8 cellular contexts compared by ENCODE assay signal in genomic region chr9:126719677-126720435, GRCh38.
A peak's percentile ranks its signal among the peaks of the same experiment; 100 is the strongest.
DNase-seq lines count a peak whose midpoint lies in the region; ATAC-seq, FAIRE-seq and TF ChIP-seq lines count a peak whose summit lies in the region.

No MANE protein-coding gene starts in this region.

- intact Hi-C loops in naive thymus-derived CD4-positive, alpha-beta T cell (cut with micrococcal nuclease), result loop anchor here (1.0 to 10.0 kb wide), 4 partner anchors 14 to 505 kb away; partner anchors contain the start of gene RALGPS1 (in 1 of the 2)

- H2AFZ ChIP-seq in H1 (ENCODE audit: low read length), result no peak overlapping the region

- no peak; a peak in 1 of 4 replicates for TF ChIP-seq RAD21 in H1 (IDR thresholded peaks at IDR 0.05 in 1 of 2, conservative IDR thresholded peaks at IDR 0.05 in 1 of 2; ENCODE audit: low read depth in 2 of 2, low read length in 2 of 2)

- H3K9me3 Mint-ChIP-seq in naive thymus-derived CD4-positive, alpha-beta T cell, result no peaks in the 10 kb centered on the region
- H3K9me3 Mint-ChIP-seq in stimulated activated naive B cell treated with anti-CD40 and anti-IgM and Interleukin-4, amounts not matched to agents 10 μg/mL and 1 μg/mL and 100 μg/mL, for 72 hours, result no peaks in the 10 kb centered on the region

- peak overlapping the region; percentile 90 to 99 (median 98) for H3K27ac Mint-ChIP-seq in naive thymus-derived CD4-positive, alpha-beta T cell
- H3K27ac Mint-ChIP-seq in stimulated activated naive B cell treated with anti-CD40 and anti-IgM and Interleukin-4, amounts not matched to agents 10 μg/mL and 1 μg/mL and 100 μg/mL, for 72 hours, result peak overlapping the region; percentile 96

- H3K79me2 ChIP-seq in H1 (ENCODE audit: control insufficient read depth in 1 of 2, insufficient read depth in 2 of 2, low read length in 2 of 2), result no peaks in the 10 kb centered on the region

- POLR2A ChIA-PET in H1 (lab: Charles Lee; ENCODE audit: partially characterized antibody), result interaction anchor here (1.9 kb wide), 1 partner anchor 50 kb away, joined by 4 read pairs; no protein-coding TSS in a partner anchor
- POLR2A ChIA-PET in naive thymus-derived CD4-positive, alpha-beta T cell (lab: Charles Lee), result interaction anchor here (1.1 to 1.8 kb wide), 4 partner anchors 12 to 85 kb away, joined by 4 to 7 read pairs (median 6); partner anchors contain the start of gene ZBTB43

- peaks cover 20% of the 10 kb centered on the region for H3K27me3 ChIP-seq in NT2/D1 (ENCODE audit: insufficient read depth, insufficient read length)
- H3K27me3 ChIP-seq in H1 (replicated peaks in 1 of 4; ENCODE audit: control insufficient read depth in 3 of 4, extremely low read depth in 1 of 4, insufficient read depth in 3 of 4, low read length in 3 of 4), result peaks cover 3 to 26% (median 20%) of the 10 kb centered on the region in 4 experiments
- H3K27me3 ChIP-seq in naive thymus-derived CD4-positive, alpha-beta T cell (ENCODE audit: control insufficient read depth in 2 of 2, insufficient read depth in 2 of 2, low read length in 2 of 2), result no peaks in the 10 kb centered on the region

- peaks cover 42 to 58% (median 53%) of the 10 kb centered on the region in 7 donors for H3K4me1 Mint-ChIP-seq in naive thymus-derived CD4-positive, alpha-beta T cell
- H3K4me1 Mint-ChIP-seq in stimulated activated naive B cell treated with anti-CD40 and anti-IgM and Interleukin-4, amounts not matched to agents 10 μg/mL and 1 μg/mL and 100 μg/mL, for 72 hours, result peaks cover 34 to 45% of the 10 kb centered on the region in 2 donors

- CTCF ChIA-PET in H1 (lab: Charles Lee; ENCODE audit: partially characterized antibody), result interaction anchor here (1.0 to 4.1 kb wide), 9 partner anchors 9 to 85 kb away, joined by 3 to 45 read pairs (median 4); partner anchors contain the start of gene ZBTB43
- CTCF ChIA-PET in naive thymus-derived CD4-positive, alpha-beta T cell (lab: Charles Lee), result interaction anchor here (0.7 to 3.0 kb wide), 6 partner anchors 14 to 62 kb away, joined by 3 to 13 read pairs (median 4); no protein-coding TSS in a partner anchor

- H4K91ac ChIP-seq in H1 (replicated peaks; ENCODE audit: insufficient read length, low read length), result no peak overlapping the region

- H4K20me1 ChIP-seq in H1 (replicated peaks in 1 of 2; ENCODE audit: control insufficient read depth in 1 of 2, insufficient read depth in 2 of 2, low read length in 2 of 2), result peaks cover 0 to 2% of the 10 kb centered on the region in 2 experiments

- no peak overlapping the region for H4K8ac ChIP-seq in H1 (ENCODE audit: extremely low read depth, insufficient read depth, low read length)

- no peak overlapping the region for H3K56ac ChIP-seq in H1 (replicated peaks; ENCODE audit: insufficient read length, low read depth, low read length)

- peak overlapping the region; percentile 51; the same call in 1 of the 2 replicates for H3K27ac ChIP-seq in H1 (ENCODE audit: low read depth, low read length)
- H3K27ac ChIP-seq in naive thymus-derived CD4-positive, alpha-beta T cell (ENCODE audit: low read depth, low read length), result peak overlapping the region; percentile 90

- no peaks in the 10 kb centered on the region for H3K79me1 ChIP-seq in H1 (ENCODE audit: low read depth, low read length)

- WGBS in H1 (ENCODE audit: extremely low coverage in 1 of 2, insufficient coverage in 1 of 2, insufficient read length in 1 of 2, insufficient replicate concordance in 2 of 2, low coverage in 1 of 2, low lambda C conversion rate in 2 of 2, missing lambda C conversion rate in 1 of 2), 2 experiments, result 44% methylated on average over 11 of the region's 11 CpGs; no CpG with 5 or more reads in 1 of the 2 experiments

- no peak overlapping the region for H2BK20ac ChIP-seq in H1 (ENCODE audit: low read length)

- H3K36me3 ChIP-seq in NT2/D1 (ENCODE audit: insufficient read depth, insufficient read length, low read length), result no peaks in the 10 kb centered on the region
- no peaks in the 10 kb centered on the region for H3K36me3 ChIP-seq in H1 (ENCODE audit: control insufficient read depth in 2 of 4, insufficient read depth in 4 of 4, low read length in 3 of 4)
- H3K36me3 ChIP-seq in naive thymus-derived CD4-positive, alpha-beta T cell (ENCODE audit: control insufficient read depth in 2 of 3, insufficient read depth in 3 of 3, low read length in 3 of 3), result peaks cover 0 to 6% (median 0%) of the 10 kb centered on the region in 3 experiments

- H2AK5ac ChIP-seq in H1 (ENCODE audit: low read depth, low read length), result no peak overlapping the region

- H3K23me2 ChIP-seq in H1 (ENCODE audit: low read depth, low read length), result peaks cover 13% of the 10 kb centered on the region; the same call in 1 of the 2 replicates

- peak overlapping the region; percentile 45 for H4K5ac ChIP-seq in H1 (ENCODE audit: insufficient read length, low read depth, low read length)

- no peaks in the 10 kb centered on the region for H3K36me3 Mint-ChIP-seq in naive thymus-derived CD4-positive, alpha-beta T cell
- no peaks in the 10 kb centered on the region for H3K36me3 Mint-ChIP-seq in stimulated activated naive B cell treated with anti-CD40 and anti-IgM and Interleukin-4, amounts not matched to agents 10 μg/mL and 1 μg/mL and 100 μg/mL, for 72 hours

- peak overlapping the region; percentile 84 for H3K18ac ChIP-seq in H1 (ENCODE audit: extremely low read depth, low read length)

- H3K4me1 ChIP-seq in NT2/D1 (ENCODE audit: insufficient read depth, insufficient read length), result peaks cover 21% of the 10 kb centered on the region
- H3K4me1 ChIP-seq in H1 (replicated peaks in 1 of 4; ENCODE audit: control insufficient read depth in 3 of 4, insufficient read depth in 4 of 4, low read length in 3 of 4), result peaks cover 7 to 15% (median 12%) of the 10 kb centered on the region in 4 experiments
- peaks cover 31 to 44% of the 10 kb centered on the region in 2 donors for H3K4me1 ChIP-seq in naive thymus-derived CD4-positive, alpha-beta T cell (ENCODE audit: control insufficient read depth in 2 of 2, insufficient read depth in 2 of 2, low read length in 2 of 2)

- H3K27me3 Mint-ChIP-seq in naive thymus-derived CD4-positive, alpha-beta T cell, result peaks cover 0 to 27% (median 0%) of the 10 kb centered on the region in 5 donors
- H3K27me3 Mint-ChIP-seq in stimulated activated naive B cell treated with anti-CD40 and anti-IgM and Interleukin-4, amounts not matched to agents 10 μg/mL and 1 μg/mL and 100 μg/mL, for 72 hours, result no peaks in the 10 kb centered on the region

- peak overlapping the region; percentile 60 for H3K4ac ChIP-seq in H1 (replicated peaks; ENCODE audit: insufficient read length, low read depth, low read length)

- peak overlapping the region; percentile 40; the same call in 1 of the 2 replicates for H2BK5ac ChIP-seq in H1 (ENCODE audit: low read depth, low read length)

- H3K14ac ChIP-seq in H1 (ENCODE audit: insufficient read length), result no peak overlapping the region

- peak overlapping the region; percentile 90 for H2BK12ac ChIP-seq in H1 (ENCODE audit: low read depth, low read length)

- H3K9me3 ChIP-seq in NT2/D1 (ENCODE audit: insufficient read depth, low read length) (no peaks in the 10 kb centered on the region), H1 (ENCODE audit: insufficient read depth in 2 of 2, low read depth in 1 of 2, low read length in 1 of 2) (no peaks in the 10 kb centered on the region)
- no peaks in the 10 kb centered on the region for H3K9me3 ChIP-seq in naive thymus-derived CD4-positive, alpha-beta T cell (ENCODE audit: control insufficient read depth in 2 of 3, low read length in 3 of 3)

- FAIRE-seq in H1 (lab: Jason Lieb, UNC), result peak; percentile 91

- DNase-seq in DMS79 (lab: John Stamatoyannopoulos, UW) (peak; percentile 80), NT2/D1 (ENCODE audit: low read depth, low spot score) (peak; percentile 92), H1 (ENCODE audit: low read depth in 1 of 2, low spot score in 2 of 2) (peak; percentile 67 to 83), LoVo (ENCODE audit: low spot score) (no peak)
- peak; percentile 85 for DNase-seq in activated CD8-positive, alpha-beta memory T cell treated with anti-CD3 and anti-CD28 coated beads, Interleukin-2, amount 50 U/mL, for 48 hours
- DNase-seq in naive thymus-derived CD4-positive, alpha-beta T cell, result peak; percentile 68 to 95 (median 92)
- peak; percentile 74 for DNase-seq in stimulated activated naive B cell treated with anti-CD40 and anti-IgM and Interleukin-4, amounts not matched to agents 10 μg/mL and 1 μg/mL and 100 μg/mL, for 72 hours

- H3K4me2 ChIP-seq in H1 (ENCODE audit: insufficient read depth in 1 of 2, low read depth in 2 of 2, low read length in 2 of 2), result peak overlapping the region; percentile 25; a peak in 2 of 4 replicates

- peak in 1 of 2 experiments; percentile 28; a peak in 1 of 3 replicates for TF ChIP-seq POLR2A in H1 (IDR thresholded peaks at IDR 0.05; ENCODE audit: control extremely low read depth in 1 of 2, low read depth in 2 of 2, low read length in 2 of 2)

- peak overlapping the region; percentile 79 to 92 (median 84) for H3K4me3 Mint-ChIP-seq in naive thymus-derived CD4-positive, alpha-beta T cell
- H3K4me3 Mint-ChIP-seq in stimulated activated naive B cell treated with anti-CD40 and anti-IgM and Interleukin-4, amounts not matched to agents 10 μg/mL and 1 μg/mL and 100 μg/mL, for 72 hours, result peak overlapping the region; percentile 30 to 33

- no peak overlapping the region for H2BK120ac ChIP-seq in H1 (replicated peaks; ENCODE audit: low read depth, low read length)

- H3K9ac ChIP-seq in NT2/D1 (ENCODE audit: insufficient read length, low read depth), result no peak overlapping the region
- peak overlapping the region in 1 of 4 experiments; percentile 17; a peak in 2 of 7 replicates for H3K9ac ChIP-seq in H1 (replicated peaks in 1 of 4; ENCODE audit: extremely low read depth in 1 of 4, low read depth in 3 of 4, low read length in 3 of 4)

- ATAC-seq in HG03196 (IDR thresholded peaks at IDR 0.05; ENCODE audit: unreplicated experiment), result peak; percentile 42
- peak; percentile 82 for ATAC-seq in naive thymus-derived CD4-positive, alpha-beta T cell
- peak; percentile 47 for ATAC-seq in stimulated activated naive B cell treated with anti-CD40 and anti-IgM and Interleukin-4, amounts not matched to agents 10 μg/mL and 1 μg/mL and 100 μg/mL, for 72 hours (replicated peaks)

- TF ChIP-seq EP300 in H1 (IDR thresholded peaks at IDR 0.05; ENCODE audit: borderline replicate concordance in 1 of 2, low read depth in 2 of 2, low read length in 2 of 2), result peak in 1 of 2 experiments; percentile 77; a peak in 1 of 3 replicates

- no peak overlapping the region for H3K4me3 ChIP-seq in NT2/D1 (ENCODE audit: insufficient read length, low read depth)
- no peak overlapping the region for H3K4me3 ChIP-seq in H1 (ENCODE audit: extremely low read depth in 1 of 4, insufficient read depth in 2 of 4, low read depth in 3 of 4, low read length in 4 of 4)
- H3K4me3 ChIP-seq in naive thymus-derived CD4-positive, alpha-beta T cell (ENCODE audit: low read length), result peak overlapping the region; percentile 38

- no peak; a peak in 1 of 4 replicates for TF ChIP-seq CTCF in H1 (IDR thresholded peaks at IDR 0.05; ENCODE audit: control extremely low read depth in 1 of 3, insufficient read depth in 1 of 3, low read depth in 1 of 3, low read length in 3 of 3)

- H3K23ac ChIP-seq in H1 (ENCODE audit: insufficient read length), result no peak overlapping the region

- no peak overlapping the region; the same call in 1 of the 2 replicates for H2BK15ac ChIP-seq in H1 (ENCODE audit: low read length)
